In the genomic region with DNA sequence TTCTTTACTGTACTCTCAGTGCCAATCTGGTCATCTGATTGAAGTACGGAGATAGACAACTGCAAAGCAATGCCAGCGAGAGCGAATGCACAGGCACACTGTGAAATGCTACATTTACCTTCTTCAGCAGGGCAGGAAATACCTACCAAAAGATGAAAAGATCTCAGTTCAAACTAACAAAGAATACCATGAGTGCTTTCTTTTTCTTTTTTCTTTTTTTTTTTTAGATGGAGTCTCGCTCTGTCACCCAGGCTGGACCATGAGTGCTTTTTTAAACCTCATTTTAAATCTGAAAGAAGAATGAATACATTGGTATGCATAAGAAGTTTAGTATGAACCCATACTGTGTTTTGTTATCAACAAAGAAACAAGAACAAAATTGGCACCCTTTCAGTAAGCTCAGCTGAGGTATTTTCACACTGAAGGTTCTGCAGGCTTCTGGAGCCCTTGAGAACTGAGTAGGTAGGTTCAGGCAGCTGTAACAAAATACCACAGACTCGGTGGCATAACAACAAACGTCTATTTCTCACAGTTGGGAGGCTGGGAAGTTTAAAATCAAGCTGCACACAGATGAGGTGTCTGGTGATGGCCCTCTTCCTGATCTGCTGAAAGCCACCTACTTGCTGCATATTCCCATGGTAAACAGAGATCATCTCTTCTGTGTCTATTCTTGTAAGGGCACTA, we compare ENCODE assay signal across 15 cellular contexts. TPM values are rescaled to one million over a fixed set of nuclear protein-coding genes. Genes with fewer than 3 reads are reported as not detected.
DNase-seq lines count a peak whose midpoint lies in the region; ATAC-seq and TF ChIP-seq lines count a peak whose summit lies in the region.
"Had no signal": no experiment of that assay in that cellular context is flagged by ENCODE, and none has a peak within 500 bp of the region (broad histone marks: within the 10 kb centered on the region; RNA-seq: fewer than 3 reads in every experiment).

No MANE protein-coding gene starts in this region.

- peaks cover 80 to 88% of the 10 kb centered on the region in 2 donors for H3K4me1 ChIP-seq in naive thymus-derived CD4-positive, alpha-beta T cell (ENCODE audit: control insufficient read depth in 2 of 2, insufficient read depth in 2 of 2, low read length in 2 of 2)
- peaks cover 0 to 48% (median 3%) of the 10 kb centered on the region in 9 donors for H3K4me1 ChIP-seq in heart right ventricle

- WGBS in heart right ventricle, 2 donors, result 54 to 65% methylated on average over 6 of the region's 6 CpGs

- intact Hi-C loops in naive thymus-derived CD4-positive, alpha-beta T cell (cut with micrococcal nuclease), result loop anchor here (1.0 to 10.0 kb wide), 4 partner anchors 10 to 531 kb away; a partner anchor contains a TSS
- intact Hi-C loops in heart right ventricle (cut with DNase I), result loop anchor here in 4 of 10 donors (5.0 to 10.0 kb wide), 3 partner anchors 99 to 539 kb away; no protein-coding TSS in a partner anchor

- H3K4me3 Mint-ChIP-seq in IgD-negative memory B cell, result peak overlapping the region; percentile 16 to 68 (median 40)
- H3K4me3 Mint-ChIP-seq in activated naive CD4-positive, alpha-beta T cell treated with anti-CD3 and anti-CD28 coated beads, Interleukin-2, amount 50 U/mL, for 24 hours, result peak overlapping the region; percentile 85
- H3K4me3 Mint-ChIP-seq in naive thymus-derived CD4-positive, alpha-beta T cell, result peak overlapping the region; percentile 68 to 88 (median 82)
- H3K4me3 Mint-ChIP-seq: H9 had no signal

- H3K9me3 ChIP-seq in naive thymus-derived CD4-positive, alpha-beta T cell (ENCODE audit: control insufficient read depth in 2 of 3, low read length in 3 of 3), result no peaks in the 10 kb centered on the region
- no peaks in the 10 kb centered on the region for H3K9me3 ChIP-seq in heart right ventricle
- H3K9me3 ChIP-seq: esophagus squamous epithelium, MG63 had no signal

- CTCF ChIA-PET in naive thymus-derived CD4-positive, alpha-beta T cell (lab: Charles Lee), result interaction anchor here (0.7 to 17.6 kb wide), 7 partner anchors 11 to 195 kb away, joined by 3 to 341 read pairs (median 7); a partner anchor contains a TSS

- H3K27ac Mint-ChIP-seq in IgD-negative memory B cell, result peak overlapping the region in 2 of 3 donors; percentile 76 to 95
- H3K27ac Mint-ChIP-seq in activated naive CD4-positive, alpha-beta T cell treated with anti-CD3 and anti-CD28 coated beads, Interleukin-2, amount 50 U/mL, for 24 hours, result peak overlapping the region; percentile 95
- peak overlapping the region; percentile 88 to 99 (median 94) for H3K27ac Mint-ChIP-seq in naive thymus-derived CD4-positive, alpha-beta T cell
- H3K27ac Mint-ChIP-seq: H9 had no signal

- no peak for TF ChIP-seq CTCF in heart right ventricle (IDR thresholded peaks at IDR 0.05)

- POLR2A ChIA-PET in naive thymus-derived CD4-positive, alpha-beta T cell (lab: Charles Lee), result interaction anchor here (0.6 to 18.8 kb wide), 22 partner anchors 9 to 262 kb away, joined by 3 to 1128 read pairs (median 3); a partner anchor contains a TSS

- peaks cover 2% of the 10 kb centered on the region for H3K36me3 Mint-ChIP-seq in IgD-negative memory B cell
- H3K36me3 Mint-ChIP-seq in activated naive CD4-positive, alpha-beta T cell treated with anti-CD3 and anti-CD28 coated beads, Interleukin-2, amount 50 U/mL, for 24 hours, result no peaks in the 10 kb centered on the region
- H3K36me3 Mint-ChIP-seq in naive thymus-derived CD4-positive, alpha-beta T cell, result peaks cover 0 to 5% (median 4%) of the 10 kb centered on the region in 5 donors

- H3K27me3 Mint-ChIP-seq in IgD-negative memory B cell, result no peaks in the 10 kb centered on the region
- H3K27me3 Mint-ChIP-seq in activated naive CD4-positive, alpha-beta T cell treated with anti-CD3 and anti-CD28 coated beads, Interleukin-2, amount 50 U/mL, for 24 hours, result no peaks in the 10 kb centered on the region
- no peaks in the 10 kb centered on the region for H3K27me3 Mint-ChIP-seq in naive thymus-derived CD4-positive, alpha-beta T cell

- ATAC-seq in naive thymus-derived CD4-positive, alpha-beta T cell, result peak; percentile 68
- no peak for ATAC-seq in GM21447 (IDR thresholded peaks at IDR 0.05; ENCODE audit: unreplicated experiment)
- ATAC-seq in heart right ventricle, result no peak
- ATAC-seq: left ventricle myocardium superior had no signal

- H3K27ac ChIP-seq in naive thymus-derived CD4-positive, alpha-beta T cell (ENCODE audit: low read depth, low read length), result peak overlapping the region; percentile 71
- H3K27ac ChIP-seq in heart right ventricle, result peak overlapping the region in 1 of 10 donors; percentile 60
- H3K27ac ChIP-seq: coronary artery, esophagus squamous epithelium, WERI-Rb-1 had no signal

- H3K36me3 ChIP-seq in naive thymus-derived CD4-positive, alpha-beta T cell (ENCODE audit: control insufficient read depth in 2 of 3, insufficient read depth in 3 of 3, low read length in 3 of 3), result no peaks in the 10 kb centered on the region
- H3K36me3 ChIP-seq in heart right ventricle, result no peaks in the 10 kb centered on the region
- H3K36me3 ChIP-seq: esophagus squamous epithelium, MG63, WERI-Rb-1 had no signal

- H3K4me3 ChIP-seq in naive thymus-derived CD4-positive, alpha-beta T cell (ENCODE audit: low read length), result peak overlapping the region; percentile 41
- H3K4me3 ChIP-seq in heart right ventricle, result no peak overlapping the region
- H3K4me3 ChIP-seq: coronary artery, esophagus squamous epithelium, MG63 had no signal

- peaks cover 0 to 6% (median 0%) of the 10 kb centered on the region in 3 donors for H3K9me3 Mint-ChIP-seq in IgD-negative memory B cell
- H3K9me3 Mint-ChIP-seq in activated naive CD4-positive, alpha-beta T cell treated with anti-CD3 and anti-CD28 coated beads, Interleukin-2, amount 50 U/mL, for 24 hours, result no peaks in the 10 kb centered on the region
- H3K9me3 Mint-ChIP-seq in naive thymus-derived CD4-positive, alpha-beta T cell, result peaks cover 0 to 6% (median 0%) of the 10 kb centered on the region in 11 donors
- H3K9me3 Mint-ChIP-seq: H9 had no signal

- H3K4me1 Mint-ChIP-seq in IgD-negative memory B cell, result peaks cover 42 to 52% (median 52%) of the 10 kb centered on the region in 3 donors
- H3K4me1 Mint-ChIP-seq in activated naive CD4-positive, alpha-beta T cell treated with anti-CD3 and anti-CD28 coated beads, Interleukin-2, amount 50 U/mL, for 24 hours, result peaks cover 90% of the 10 kb centered on the region
- peaks cover 63 to 97% (median 92%) of the 10 kb centered on the region in 7 donors for H3K4me1 Mint-ChIP-seq in naive thymus-derived CD4-positive, alpha-beta T cell

- no peaks in the 10 kb centered on the region for H3K27me3 ChIP-seq in naive thymus-derived CD4-positive, alpha-beta T cell (ENCODE audit: control insufficient read depth in 2 of 2, insufficient read depth in 2 of 2, low read length in 2 of 2)
- H3K27me3 ChIP-seq in heart right ventricle, result no peaks in the 10 kb centered on the region
- H3K27me3 ChIP-seq: esophagus squamous epithelium, MG63 had no signal

- DNase-seq in DMS79 treated with DMSO at 0.1 percent for 48 hours (lab: John Stamatoyannopoulos, UW) (peak; percentile 46), DMS53 (lab: John Stamatoyannopoulos, UW) (no peak), heart right ventricle (no peak)
- peak in 7 of 9 donors; percentile 60 to 78 (median 72) for DNase-seq in naive thymus-derived CD4-positive, alpha-beta T cell
- DNase-seq: esophagus squamous epithelium; H9; hypothalamus; left ventricle myocardium superior; MG63; NK-92 treated with Interleukin-12 subunit alpha and Interleukin-12 subunit beta, amount 100 ng/mL, for 24 hours; WERI-Rb-1 had no signal

RNA-seq across cellular contexts. Expression of a gene that starts 1.7 kb away (rescaled TPM):
- 14.4 TPM for polyA plus RNA-seq in IgD-negative memory B cell
- total RNA-seq in naive thymus-derived CD4-positive, alpha-beta T cell, result 10 to 100 TPM in 3 of 5 experiments, 1 to 10 TPM in 2; 7.0 to 38.0 (median 18.8) TPM
- polyA plus RNA-seq in naive thymus-derived CD4-positive, alpha-beta T cell, result 100 to 1,000 TPM; 126 to 136 TPM
- total RNA-seq in heart right ventricle, result 1 to 10 TPM in 8 of 10 donors, under 1 TPM in 1, not detected in 1; 0.78 to 5.6 (median 2.1) TPM
- 1 to 10 TPM; 3.4 to 9.4 TPM for polyA plus RNA-seq in heart right ventricle
- total RNA-seq: H9 had no signal

RNA-seq across cellular contexts. Expression of a gene that starts 25.4 kb away (rescaled TPM):
- polyA plus RNA-seq in IgD-negative memory B cell (107 TPM), heart right ventricle (1 to 10 TPM; 1.1 to 2.3 TPM)
- 100 to 1,000 TPM; 122 to 328 (median 288) TPM for total RNA-seq in naive thymus-derived CD4-positive, alpha-beta T cell
- 100 to 1,000 TPM; 192 to 421 TPM for polyA plus RNA-seq in naive thymus-derived CD4-positive, alpha-beta T cell
- total RNA-seq in heart right ventricle, result 10 to 100 TPM in 1 of 10 donors, 1 to 10 TPM in 3, under 1 TPM in 6; 0.46 to 11.9 (median 0.85) TPM

Comparison
In these comparisons a context has a peak if more than half of its experiments do, and no peak if none do; other contexts are left out.
1. DNase-seq: peak in DMS79 treated with DMSO at 0.1 percent for 48 hours (single experiment) and naive thymus-derived CD4-positive, alpha-beta T cell (7 of 9); none in DMS53 (single experiment) and heart right ventricle (0 of 2).
2. RNA of a gene that starts 25.4 kb away (polyA plus RNA-seq): 192 to 421 TPM in naive thymus-derived CD4-positive, alpha-beta T cell and 107 TPM in IgD-negative memory B cell (single experiment); 1.1 to 2.3 TPM in heart right ventricle; every median in the first group is over 10 times any median in the second.
3. Peak in every context shown above with its lines, with median percentiles within 50 percentile points of each other: H3K27ac Mint-ChIP-seq and H3K4me3 Mint-ChIP-seq.